ENCODE assay signal across 21 cellular contexts in genomic region chr10:3242251-3242650, GRCh38.
"Had no signal": no experiment of that assay in that cellular context is flagged by ENCODE, and none has a peak within 500 bp of the region (broad histone marks: within the 10 kb centered on the region; RNA-seq: fewer than 3 reads in every experiment).

No MANE protein-coding gene starts in this region.

- H3K36me3 ChIP-seq: adrenal gland, colonic mucosa, SJCRH30, WERI-Rb-1 had no signal

- H3K4me3 ChIP-seq: adrenal gland, colonic mucosa, SJCRH30 had no signal

- H3K4me1 ChIP-seq: SJCRH30 had no signal

- H3K27ac Mint-ChIP-seq: activated CD4-positive, alpha-beta T cell treated with anti-CD3 and anti-CD28 coated beads for 36 hours; activated CD8-positive, alpha-beta T cell treated with anti-CD3 and anti-CD28 coated beads for 36 hours; activated naive CD8-positive, alpha-beta T cell treated with anti-CD3 and anti-CD28 coated beads, Interleukin-2, amount 10 ng/mL, durations not matched to agents 7 days and 5 days had no signal

- H3K36me3 Mint-ChIP-seq: activated naive CD8-positive, alpha-beta T cell treated with anti-CD3 and anti-CD28 coated beads, Interleukin-2, amount 10 ng/mL, durations not matched to agents 7 days and 5 days had no signal

- H3K27me3 ChIP-seq: colonic mucosa, SJCRH30 had no signal

- DNase-seq: activated CD4-positive, alpha-beta T cell treated with anti-CD3 and anti-CD28 coated beads for 36 hours; activated CD8-positive, alpha-beta memory T cell treated with anti-CD3 and anti-CD28 coated beads, Interleukin-2, amount 50 U/mL, for 4 hours; activated CD8-positive, alpha-beta T cell treated with anti-CD3 and anti-CD28 coated beads for 36 hours; activated naive CD4-positive, alpha-beta T cell treated with anti-CD3 and anti-CD28 coated beads, Interleukin-2, amount 50 U/mL, for 16 hours; activated naive CD8-positive, alpha-beta T cell treated with anti-CD3 and anti-CD28 coated beads, Interleukin-2, amount 10 ng/mL, durations not matched to agents 7 days and 5 days; adrenal gland; colonic mucosa; NCI-H1092; NCI-H1930; NCI-H2107; NCI-H226; NCI-H526; NK-92 treated with Interleukin-12 subunit alpha and Interleukin-12 subunit beta, amount 100 ng/mL, for 24 hours; OCI-M1; Right ventricle myocardium superior; SJCRH30; SK-N-SH; T-helper 1 cell; WERI-Rb-1 had no signal

- H3K9ac ChIP-seq: SK-N-SH had no signal

- H3K9me3 ChIP-seq: adrenal gland, colonic mucosa, SJCRH30, SK-N-SH had no signal

- H3K27ac ChIP-seq: adrenal gland, colonic mucosa, RWPE1, SJCRH30, WERI-Rb-1 had no signal

- H3K4me3 Mint-ChIP-seq: activated CD4-positive, alpha-beta T cell treated with anti-CD3 and anti-CD28 coated beads for 36 hours; activated CD8-positive, alpha-beta T cell treated with anti-CD3 and anti-CD28 coated beads for 36 hours; activated naive CD8-positive, alpha-beta T cell treated with anti-CD3 and anti-CD28 coated beads, Interleukin-2, amount 10 ng/mL, durations not matched to agents 7 days and 5 days had no signal

- H3K9me3 Mint-ChIP-seq: activated CD8-positive, alpha-beta T cell treated with anti-CD3 and anti-CD28 coated beads for 36 hours; activated naive CD8-positive, alpha-beta T cell treated with anti-CD3 and anti-CD28 coated beads, Interleukin-2, amount 10 ng/mL, durations not matched to agents 7 days and 5 days had no signal

- ATAC-seq: activated CD4-positive, alpha-beta T cell treated with anti-CD3 and anti-CD28 coated beads for 36 hours; activated CD8-positive, alpha-beta T cell treated with anti-CD3 and anti-CD28 coated beads for 36 hours; Panc1 had no signal

- H3K4me2 ChIP-seq: SK-N-SH had no signal
